In the genomic region with DNA sequence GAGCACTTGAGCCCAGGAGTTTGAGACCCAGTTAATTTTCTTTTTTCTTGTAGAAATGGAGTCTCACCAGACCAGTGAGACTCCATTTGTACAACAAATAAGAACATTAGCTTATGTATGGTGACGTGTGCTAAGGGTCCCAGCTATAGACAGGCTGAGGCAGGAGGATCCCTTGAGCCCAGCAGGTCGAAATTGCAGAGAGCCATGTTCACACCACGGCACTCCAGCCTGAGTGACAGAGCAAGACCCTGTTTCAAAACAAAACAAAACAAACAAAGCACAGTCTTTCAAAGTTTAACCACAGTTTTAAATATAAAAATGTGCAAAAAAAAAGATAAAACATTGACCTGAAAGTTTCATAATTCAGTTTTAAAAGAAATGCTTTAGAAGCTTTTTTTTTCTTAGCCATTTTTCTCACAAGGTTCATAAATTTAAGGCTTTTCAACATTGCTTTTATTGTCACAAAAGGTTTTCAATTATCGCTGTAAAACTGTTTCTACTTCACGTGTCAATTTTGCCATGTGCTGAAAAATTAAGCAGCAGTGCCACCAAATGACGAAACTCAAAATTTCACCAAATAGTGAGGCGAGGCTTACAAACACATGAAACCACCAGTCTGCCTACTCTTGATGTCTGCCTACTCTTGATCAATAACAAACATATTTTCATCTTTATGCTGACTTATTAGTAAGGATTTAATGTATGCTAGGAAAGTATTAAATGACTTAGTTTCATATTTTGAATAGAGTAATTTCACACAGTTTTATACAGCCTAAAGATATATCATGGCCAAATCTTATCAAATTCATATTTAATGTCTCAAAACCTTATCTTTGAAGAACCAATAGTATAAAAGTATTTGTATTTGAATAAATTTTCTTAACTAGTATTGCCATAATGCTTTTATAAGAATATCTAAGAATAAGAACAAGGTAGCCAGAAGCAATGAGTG, we compare ENCODE assay signal across 7 cellular contexts.
A peak's percentile ranks its signal among the peaks of the same experiment; 100 is the strongest.
DNase-seq lines count a peak whose midpoint lies in the region; ATAC-seq and TF ChIP-seq lines count a peak whose summit lies in the region.

No MANE protein-coding gene starts in this region.

- DNase-seq in Daoy (ENCODE audit: low read depth), result peak; percentile 22
- DNase-seq in MCF 10A (ENCODE audit: unreplicated experiment), result peak; percentile 66
- DNase-seq in kidney glomerular epithelial cell (lab: John Stamatoyannopoulos, UW), result peak; percentile 23
- DNase-seq in thoracic aorta (ENCODE audit: low spot score), result no peak

- H4K20me1 ChIP-seq in OCI-LY3 (ENCODE audit: insufficient read depth, low read length), result no peaks in the 10 kb centered on the region

- POLR2A ChIA-PET in MCF 10A (lab: Yijun Ruan, JAX), result interaction anchor here (0.6 to 1.5 kb wide), 4 partner anchors 13 to 561 kb away, joined by 3 to 10 read pairs (median 4); partner anchors contain the start of gene CBR4

- no peaks in the 10 kb centered on the region for H3K36me3 ChIP-seq in OCI-LY3 (replicated peaks; ENCODE audit: low read depth, low read length)
- H3K36me3 ChIP-seq in thoracic aorta, result no peaks in the 10 kb centered on the region

- peak overlapping the region; percentile 60 for H3K4me2 ChIP-seq in OCI-LY3 (ENCODE audit: low read length)

- H3K27me3 Mint-ChIP-seq in MCF 10A (ENCODE audit: insufficient read depth, unreplicated experiment), result no peaks in the 10 kb centered on the region

- no peaks in the 10 kb centered on the region for H3K9me3 Mint-ChIP-seq in MCF 10A (ENCODE audit: unreplicated experiment)

- CTCF ChIA-PET in MCF 10A (lab: Yijun Ruan, JAX), result interaction anchor here (0.6 to 1.8 kb wide), 38 partner anchors 10 to 1304 kb away, joined by 3 to 32 read pairs (median 4); partner anchors contain the start of gene CBR4

- peaks cover 14% of the 10 kb centered on the region for H3K4me1 ChIP-seq in OCI-LY3 (ENCODE audit: low read length)
- no peaks in the 10 kb centered on the region for H3K4me1 ChIP-seq in thoracic aorta (ENCODE audit: control insufficient read depth in 1 of 2, low read depth in 2 of 2)

- H3K9ac ChIP-seq in OCI-LY3 (ENCODE audit: low read length), result peak overlapping the region; percentile 14; the same call in 1 of the 2 replicates

- no peaks in the 10 kb centered on the region for H3K27me3 ChIP-seq in OCI-LY3 (ENCODE audit: low read depth, low read length)
- no peaks in the 10 kb centered on the region for H3K27me3 ChIP-seq in thoracic aorta (replicated peaks; ENCODE audit: insufficient read depth)

- H3K4me3 Mint-ChIP-seq in MCF 10A (ENCODE audit: unreplicated experiment), result no peak overlapping the region

- 0 out of 2 replicates have a peak overlapping the region, but pooled peaks have one; percentile 24 for H2AFZ ChIP-seq in OCI-LY3 (ENCODE audit: low read depth, low read length)

- H3K9me3 ChIP-seq in OCI-LY3 (ENCODE audit: insufficient read depth, low read length) (peaks cover 3% of the 10 kb centered on the region; the same call in 1 of the 2 replicates), thoracic aorta (no peaks in the 10 kb centered on the region)

- peak overlapping the region; percentile 23 for H3K4me3 ChIP-seq in OCI-LY3 (ENCODE audit: low read length)
- no peak overlapping the region for H3K4me3 ChIP-seq in thoracic aorta

- H3K36me3 Mint-ChIP-seq in MCF 10A (ENCODE audit: insufficient read depth, unreplicated experiment), result peaks cover 11% of the 10 kb centered on the region

- intact Hi-C loops in MCF 10A (cut with micrococcal nuclease), result loop anchor here (1.0 to 5.0 kb wide), 6 partner anchors 81 to 1304 kb away; no protein-coding TSS in a partner anchor

- ATAC-seq in GM19324 (IDR thresholded peaks at IDR 0.05; ENCODE audit: low FRiP score, unreplicated experiment), result peak; percentile 70
- ATAC-seq in HG03469 (IDR thresholded peaks at IDR 0.05; ENCODE audit: unreplicated experiment), result peak; percentile 65
- ATAC-seq in thoracic aorta (ENCODE audit: insufficient number of reproducible peaks, low FRiP score, low read depth), result no peak

- BruUV-seq in MCF 10A (replicated peaks; lab: Mats Ljungman, UMichigan), result no TSS peak

- H3K27ac ChIP-seq in OCI-LY3 (ENCODE audit: low read length), result no peak overlapping the region
- H3K27ac ChIP-seq in thoracic aorta, result no peak overlapping the region

- peak; percentile 91 for TF ChIP-seq CTCF in OCI-LY3 (IDR thresholded peaks at IDR 0.05; ENCODE audit: low read depth, low read length)
- peak; percentile 51 for TF ChIP-seq CTCF in MCF 10A (IDR thresholded peaks at IDR 0.05; ENCODE audit: unreplicated experiment)
- TF ChIP-seq CTCF in thoracic aorta (IDR thresholded peaks at IDR 0.05), result peak; percentile 47

- no peaks in the 10 kb centered on the region for H3K79me2 ChIP-seq in OCI-LY3 (ENCODE audit: low read length)

- H3K27ac Mint-ChIP-seq in MCF 10A (ENCODE audit: low read depth, unreplicated experiment), result peak overlapping the region; percentile 15

- no peaks in the 10 kb centered on the region for H3K4me1 Mint-ChIP-seq in MCF 10A (ENCODE audit: insufficient read depth, unreplicated experiment)
